In the genomic region with DNA sequence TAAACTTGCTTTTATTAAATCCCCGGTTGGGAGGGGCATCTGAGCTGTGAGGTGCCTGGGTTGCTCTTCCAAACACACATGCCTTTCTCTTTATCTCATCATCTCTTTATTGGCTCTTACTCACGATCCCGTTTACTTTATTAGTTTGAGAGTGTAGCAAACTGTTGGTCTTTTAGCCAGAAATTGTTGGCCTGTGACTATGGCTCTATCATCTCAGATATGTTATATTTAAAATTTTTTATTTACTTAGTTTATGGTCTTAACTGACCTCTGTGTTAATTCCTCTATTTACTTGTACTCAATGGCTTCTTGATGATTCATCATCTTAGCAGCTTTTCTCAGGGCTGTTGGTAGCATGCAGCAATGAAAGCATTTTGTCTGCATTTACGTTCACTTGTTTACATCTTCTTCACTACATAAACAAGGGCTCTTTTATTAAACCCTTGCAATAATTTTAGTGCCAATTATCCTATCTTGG, we compare ENCODE assay signal across 20 cellular contexts.
DNase-seq lines count a peak whose midpoint lies in the region; ATAC-seq and TF ChIP-seq lines count a peak whose summit lies in the region.
"Had no signal": no experiment of that assay in that cellular context is flagged by ENCODE, and none has a peak within 500 bp of the region (broad histone marks: within the 10 kb centered on the region; RNA-seq: fewer than 3 reads in every experiment).

No MANE protein-coding gene starts in this region.

- H3K9me3 ChIP-seq in MG63 (no peaks in the 10 kb centered on the region), left lung (no peaks in the 10 kb centered on the region), right cardiac atrium (ENCODE audit: control insufficient read depth, low read length) (no peaks in the 10 kb centered on the region)
- H3K9me3 ChIP-seq: adrenal gland, transverse colon had no signal

- H3K4me3 ChIP-seq in MG63 (no peak overlapping the region), fibroblast of villous mesenchyme (ENCODE audit: low read depth, low read length) (no peak overlapping the region), left lung (no peak overlapping the region), right cardiac atrium (ENCODE audit: low read length) (no peak overlapping the region)
- H3K4me3 ChIP-seq: adrenal gland, skin epidermis, transverse colon had no signal

- DNase-seq in NCI-H2227 treated with DMSO at 0.1 percent for 48 hours (lab: John Stamatoyannopoulos, UW) (peak; percentile 9), NCI-H2227 (lab: John Stamatoyannopoulos, UW; ENCODE audit: unreplicated experiment) (no peak), MG63 (peak; percentile 63), fibroblast of villous mesenchyme (ENCODE audit: low read depth) (peak; percentile 95), stromal cell of bone marrow (ENCODE audit: low read depth) (peak; percentile 6), left lung (no peak), right cardiac atrium (no peak)
- DNase-seq: activated CD8-positive, alpha-beta T cell treated with anti-CD3 and anti-CD28 coated beads for 36 hours; adrenal gland; CD8-positive, alpha-beta T cell; endodermal cell; NCI-H510A; occipital lobe; OCI-M1; transverse colon had no signal

- H3K4me1 ChIP-seq in left lung (no peaks in the 10 kb centered on the region), right cardiac atrium (ENCODE audit: control insufficient read depth, insufficient read depth, low read length) (no peaks in the 10 kb centered on the region)
- H3K4me1 ChIP-seq: adrenal gland had no signal

- no peak for TF ChIP-seq CTCF in fibroblast of villous mesenchyme (IDR thresholded peaks at IDR 0.05; ENCODE audit: insufficient read depth, low read depth, low read length)
- TF ChIP-seq CTCF in left lung (IDR thresholded peaks at IDR 0.05) = no peak

- H3K36me3 ChIP-seq in MG63 (no peaks in the 10 kb centered on the region), left lung (no peaks in the 10 kb centered on the region)
- H3K36me3 ChIP-seq: adrenal gland, transverse colon had no signal

- WGBS in right cardiac atrium = 50% methylated on average over 4 of the region's 4 CpGs

- H3K27me3 ChIP-seq in MG63 (no peaks in the 10 kb centered on the region), left lung (no peaks in the 10 kb centered on the region), right cardiac atrium (ENCODE audit: control insufficient read depth, insufficient read depth) (no peaks in the 10 kb centered on the region)
- H3K27me3 ChIP-seq: adrenal gland, transverse colon had no signal

- intact Hi-C loops in left lung (cut with DNase I) = no loop called here
- intact Hi-C loops in right cardiac atrium (cut with DNase I) = no loop called here

- ATAC-seq in GM18909 (IDR thresholded peaks at IDR 0.05; ENCODE audit: poor library complexity, unreplicated experiment) (no peak), left lung (no peak), right cardiac atrium (no peak)
- ATAC-seq: activated CD8-positive, alpha-beta T cell treated with anti-CD3 and anti-CD28 coated beads for 36 hours; CD8-positive, alpha-beta T cell; SK-N-SH treated with all-trans-retinoic acid at 6 μM for 48 hours; stimulated activated memory B cell treated with anti-CD40 and anti-IgM and Interleukin-4, amounts not matched to agents 10 μg/mL and 1 μg/mL and 100 μg/mL, for 72 hours had no signal

- H3K27ac ChIP-seq in left lung (no peak overlapping the region), right cardiac atrium (ENCODE audit: low read length) (no peak overlapping the region)
- H3K27ac ChIP-seq: adrenal gland, KMS-11, skin epidermis had no signal

Comparison
In these comparisons a context has a peak if more than half of its experiments do, and no peak if none do; other contexts are left out.
1. DNase-seq: peak in NCI-H2227 treated with DMSO at 0.1 percent for 48 hours (single experiment), MG63 (single experiment), fibroblast of villous mesenchyme (single experiment) and stromal cell of bone marrow (single experiment); none in NCI-H2227 (single experiment), left lung (0 of 2) and right cardiac atrium (0 of 3).